ENCODE assay signal across 29 cellular contexts in genomic region chr21:27807596-27807995, GRCh38.
DNase-seq lines count a peak whose midpoint lies in the region; ATAC-seq and TF ChIP-seq lines count a peak whose summit lies in the region.
"Had no signal": no experiment of that assay in that cellular context is flagged by ENCODE, and none has a peak within 500 bp of the region (broad histone marks: within the 10 kb centered on the region; RNA-seq: fewer than 3 reads in every experiment).

No MANE protein-coding gene starts in this region.

- peak; percentile 79 for DNase-seq in EH (ENCODE audit: low read depth)
- peak; percentile 56 for DNase-seq in LHCN-M2 (ENCODE audit: low read depth)
- DNase-seq in dorsolateral prefrontal cortex, result no peak
- DNase-seq in smooth muscle cell (lab: John Stamatoyannopoulos, UW; ENCODE audit: unreplicated experiment), result no peak
- DNase-seq in activated CD8-positive, alpha-beta memory T cell treated with anti-CD3 and anti-CD28 coated beads, Interleukin-2, amount 50 U/mL, for 48 hours, result no peak
- DNase-seq in superior temporal gyrus (ENCODE audit: extremely low spot score), result no peak
- DNase-seq in GM20000 (ENCODE audit: low spot score), result no peak
- DNase-seq: ACHN; activated CD4-positive, alpha-beta T cell treated with anti-CD3 and anti-CD28 coated beads for 4 hours; activated gamma-delta T cell treated with Interleukin-2 at 50 U/mL for 16 hours; activated T-cell treated with anti-CD3 and anti-CD28 coated beads, Interleukin-2, amount 50 U/mL, for 1 hour; BE2C; CD8-positive, alpha-beta memory T cell; central memory CD4-positive, alpha-beta T cell; DMS153; endodermal cell; KBM-7; left ventricle myocardium inferior; mesendoderm; NCI-H1417 treated with DMSO at 0.1 percent for 48 hours; NCI-H345; NCI-H774; SIG-M5; spleen; stimulated activated naive CD8-positive, alpha-beta T cell treated with anti-CD3 and anti-CD28 coated beads, Interleukin-15, amount 100 ng/mL, for 72 hours; thyroid gland; WERI-Rb-1 had no signal

- intact Hi-C loops in dorsolateral prefrontal cortex (cut with DNase I), result loop anchor here in 1 of 2 donors (10.0 kb wide), 1 partner anchor 103 kb away; no protein-coding TSS in a partner anchor

- no peak for ATAC-seq in GM18861 (IDR thresholded peaks at IDR 0.05; ENCODE audit: unreplicated experiment)
- ATAC-seq: stimulated activated naive CD8-positive, alpha-beta T cell treated with anti-CD3 and anti-CD28 coated beads, Interleukin-15, amount 100 ng/mL, for 72 hours had no signal

- no peak for TF ChIP-seq CTCF in dorsolateral prefrontal cortex (IDR thresholded peaks at IDR 0.05 in 54 of 56, conservative IDR thresholded peaks at IDR 0.05 in 2 of 56; ENCODE audit: low read depth in 1 of 56, partially characterized antibody in 56 of 56)
- no peak for TF ChIP-seq CTCF in smooth muscle cell (IDR thresholded peaks at IDR 0.05; ENCODE audit: borderline replicate concordance, insufficient read depth, poor library complexity, severe bottlenecking)
- TF ChIP-seq CTCF in GM20000 (IDR thresholded peaks at IDR 0.05; ENCODE audit: extremely low read depth, missing control alignments), result no peak

- peak overlapping the region; percentile 37 for H3K4me2 ChIP-seq in smooth muscle cell

- H3K27ac ChIP-seq in dorsolateral prefrontal cortex (peak overlapping the region in 37 of 59 donors; percentile 1 to 86 (median 44)), smooth muscle cell (ENCODE audit: low read depth) (peak overlapping the region; percentile 27)
- H3K27ac ChIP-seq: left ventricle myocardium inferior, parathyroid adenoma, spleen, thyroid gland, WERI-Rb-1 had no signal

- H3K27me3 ChIP-seq in dorsolateral prefrontal cortex (no peaks in the 10 kb centered on the region), smooth muscle cell (ENCODE audit: low read depth) (no peaks in the 10 kb centered on the region)
- H3K27me3 ChIP-seq: BE2C, spleen, thyroid gland had no signal

- H3K4me3 ChIP-seq in dorsolateral prefrontal cortex (no peak overlapping the region), smooth muscle cell (no peak overlapping the region)
- H3K4me3 ChIP-seq: left ventricle myocardium inferior, spleen, thyroid gland had no signal

- no peaks in the 10 kb centered on the region for H4K20me1 ChIP-seq in smooth muscle cell (ENCODE audit: low read depth)

- H2AFZ ChIP-seq in smooth muscle cell (ENCODE audit: low read depth), result peak overlapping the region; percentile 74
- H2AFZ ChIP-seq: parathyroid adenoma had no signal

- no peaks in the 10 kb centered on the region for H3K4me1 ChIP-seq in smooth muscle cell (ENCODE audit: low read depth)
- H3K4me1 ChIP-seq: BE2C, parathyroid adenoma, spleen, thyroid gland had no signal

- H3K36me3 ChIP-seq in smooth muscle cell (ENCODE audit: low read depth), result no peaks in the 10 kb centered on the region
- H3K36me3 ChIP-seq: BE2C, left ventricle myocardium inferior, spleen, thyroid gland, WERI-Rb-1 had no signal

- 13% methylated on average over 4 of the region's 4 CpGs for whole genome bisulfite sequencing in smooth muscle cell (ENCODE audit: low lambda C conversion rate)

- H3K9ac ChIP-seq in smooth muscle cell (ENCODE audit: low read depth), result no peak overlapping the region
- H3K9ac ChIP-seq: parathyroid adenoma had no signal

- H3K79me2 ChIP-seq in smooth muscle cell (ENCODE audit: low read depth), result no peaks in the 10 kb centered on the region
- H3K79me2 ChIP-seq: parathyroid adenoma had no signal

- no peaks in the 10 kb centered on the region for H3K9me3 ChIP-seq in smooth muscle cell (replicated peaks; ENCODE audit: low read depth)
- H3K9me3 ChIP-seq: BE2C, left ventricle myocardium inferior, spleen, thyroid gland had no signal

- H3F3A ChIP-seq in smooth muscle cell (ENCODE audit: low read depth), result no peaks in the 10 kb centered on the region

Comparison
In these comparisons a context has a peak if more than half of its experiments do, and no peak if none do; other contexts are left out.
1. DNase-seq: peak in EH (single experiment) and LHCN-M2 (single experiment); none in dorsolateral prefrontal cortex (0 of 10), smooth muscle cell (single experiment), activated CD8-positive, alpha-beta memory T cell treated with anti-CD3 and anti-CD28 coated beads, Interleukin-2, amount 50 U/mL, for 48 hours (single experiment), superior temporal gyrus (single experiment) and GM20000 (single experiment).